In genomic region chr3:19155375-19155774, GRCh38 we compare ENCODE assay signal across 19 cellular contexts. TPM values are rescaled to one million over a fixed set of nuclear protein-coding genes. Genes with fewer than 3 reads are reported as not detected.
DNase-seq lines count a peak whose midpoint lies in the region; ATAC-seq and TF ChIP-seq lines count a peak whose summit lies in the region.
"Had no signal": no experiment of that assay in that cellular context is flagged by ENCODE, and none has a peak within 500 bp of the region (broad histone marks: within the 10 kb centered on the region; RNA-seq: fewer than 3 reads in every experiment).

No MANE protein-coding gene starts in this region.

- H3K27ac ChIP-seq in dorsolateral prefrontal cortex, result peak overlapping the region in 49 of 59 donors; percentile 0 to 86 (median 57)

- no peaks in the 10 kb centered on the region for H3K36me3 Mint-ChIP-seq in natural killer cell
- no peaks in the 10 kb centered on the region for H3K36me3 Mint-ChIP-seq in activated T-cell treated with anti-CD3 and anti-CD28 coated beads, Interleukin-2, amount 50 U/mL, for 24 hours (ENCODE audit: low read depth)
- H3K36me3 Mint-ChIP-seq: CD4-positive, CD25-positive, alpha-beta regulatory T cell had no signal

- H3K4me3 ChIP-seq in dorsolateral prefrontal cortex, result peak overlapping the region in 2 of 59 donors; percentile 3 to 15

- H3K27me3 ChIP-seq in dorsolateral prefrontal cortex, result peaks cover 0 to 12% (median 0%) of the 10 kb centered on the region in 45 donors

- H3K4me3 Mint-ChIP-seq in natural killer cell, result no peak overlapping the region
- H3K4me3 Mint-ChIP-seq in activated T-cell treated with anti-CD3 and anti-CD28 coated beads, Interleukin-2, amount 50 U/mL, for 24 hours, result no peak overlapping the region
- H3K4me3 Mint-ChIP-seq: B cell; CD4-positive, CD25-positive, alpha-beta regulatory T cell had no signal

- peaks cover 10 to 20% of the 10 kb centered on the region in 2 donors for H3K27me3 Mint-ChIP-seq in natural killer cell (ENCODE audit: low read depth in 2 of 2)
- peaks cover 13% of the 10 kb centered on the region for H3K27me3 Mint-ChIP-seq in activated T-cell treated with anti-CD3 and anti-CD28 coated beads, Interleukin-2, amount 50 U/mL, for 24 hours
- H3K27me3 Mint-ChIP-seq: CD4-positive, CD25-positive, alpha-beta regulatory T cell had no signal

- TF ChIP-seq CTCF in dorsolateral prefrontal cortex (IDR thresholded peaks at IDR 0.05 in 54 of 56, conservative IDR thresholded peaks at IDR 0.05 in 2 of 56; ENCODE audit: low read depth in 1 of 56, partially characterized antibody in 56 of 56) (no peak), natural killer cell (IDR thresholded peaks at IDR 0.05) (no peak)

- no peaks in the 10 kb centered on the region for H3K4me1 Mint-ChIP-seq in natural killer cell
- H3K4me1 Mint-ChIP-seq in activated T-cell treated with anti-CD3 and anti-CD28 coated beads, Interleukin-2, amount 50 U/mL, for 24 hours (ENCODE audit: low read depth), result no peaks in the 10 kb centered on the region
- H3K4me1 Mint-ChIP-seq: B cell; CD4-positive, CD25-positive, alpha-beta regulatory T cell had no signal

- intact Hi-C loops in dorsolateral prefrontal cortex (cut with DNase I) (no loop called here), natural killer cell (cut with micrococcal nuclease) (no loop called here)

- no peaks in the 10 kb centered on the region for H3K9me3 Mint-ChIP-seq in natural killer cell
- H3K9me3 Mint-ChIP-seq in activated T-cell treated with anti-CD3 and anti-CD28 coated beads, Interleukin-2, amount 50 U/mL, for 24 hours, result no peaks in the 10 kb centered on the region

- no peak for ATAC-seq in natural killer cell

- peak; percentile 67 for DNase-seq in NCI-H146 treated with DMSO at 0.1 percent for 48 hours (lab: John Stamatoyannopoulos, UW; ENCODE audit: unreplicated experiment)
- peak; percentile 43 to 83 for DNase-seq in NCI-H446 (lab: John Stamatoyannopoulos, UW)
- peak in 1 of 10 donors; percentile 39 for DNase-seq in dorsolateral prefrontal cortex
- DNase-seq in superior temporal gyrus (ENCODE audit: extremely low spot score), result peak; percentile 79
- DNase-seq in natural killer cell, result no peak
- no peak for DNase-seq in iPS-NIHi7 (ENCODE audit: extremely low spot score)
- no peak for DNase-seq in activated T-cell treated with anti-CD3 and anti-CD28 coated beads, Interleukin-2, amount 50 U/mL, for 24 hours
- DNase-seq: ACHN; Caco-2; CD4-positive, CD25-positive, alpha-beta regulatory T cell; DMS153; H7; KBM-7; NCI-H1436 treated with DMSO at 0.1 percent for 48 hours; NCI-H524; NK-92 treated with Interleukin-12 subunit alpha and Interleukin-12 subunit beta, amount 100 ng/mL, for 24 hours; SIG-M5 had no signal

- no peak overlapping the region for H3K27ac Mint-ChIP-seq in natural killer cell
- H3K27ac Mint-ChIP-seq in activated T-cell treated with anti-CD3 and anti-CD28 coated beads, Interleukin-2, amount 50 U/mL, for 24 hours, result no peak overlapping the region
- H3K27ac Mint-ChIP-seq: B cell; CD4-positive, CD25-positive, alpha-beta regulatory T cell had no signal

RNA-seq across cellular contexts. Expression of gene KCNH8, which starts 7.1 kb away (rescaled TPM):
- total RNA-seq in dorsolateral prefrontal cortex (100 to 1,000 TPM in 1 of 120 experiments, 10 to 100 TPM in 94, 1 to 10 TPM in 25; 4.2 to 108 (median 19.2) TPM), natural killer cell (under 1 TPM in 1 of 3 donors, not detected in 2; 0.10 TPM)
- total RNA-seq: CD4-positive, CD25-positive, alpha-beta regulatory T cell; RPMI7951 had no signal

Comparison
In these comparisons a context has a peak if more than half of its experiments do, and no peak if none do; other contexts are left out.
1. DNase-seq: peak in NCI-H146 treated with DMSO at 0.1 percent for 48 hours (single experiment), NCI-H446 (2 of 2) and superior temporal gyrus (single experiment); none in natural killer cell (single experiment), iPS-NIHi7 (single experiment) and activated T-cell treated with anti-CD3 and anti-CD28 coated beads, Interleukin-2, amount 50 U/mL, for 24 hours (single experiment).
2. RNA of gene KCNH8, which starts 7.1 kb away (total RNA-seq): 4.2 to 108 TPM in dorsolateral prefrontal cortex; 0.10 TPM in natural killer cell; every median in the first group is over 4 times any median in the second.